8 cellular contexts compared by ENCODE assay signal in genomic region chr14:74251546-74252030, GRCh38. TPM values are rescaled to one million over a fixed set of nuclear protein-coding genes. Genes with fewer than 3 reads are reported as not detected.
DNase-seq lines count a peak whose midpoint lies in the region; ATAC-seq and TF ChIP-seq lines count a peak whose summit lies in the region.

No MANE protein-coding gene starts in this region.

- ATAC-seq in HG02938 (IDR thresholded peaks at IDR 0.05; ENCODE audit: unreplicated experiment) (peak; percentile 58), activated B cell treated with CpG ODN at 0.5 μM for 24 hours (ENCODE audit: low read depth) (peak; percentile 97), HG03039 (IDR thresholded peaks at IDR 0.05; ENCODE audit: unreplicated experiment) (no peak)

- intact Hi-C loops in activated B cell treated with CpG ODN at 0.5 μM for 24 hours (cut with micrococcal nuclease) = loop anchor here (1.0 kb wide), 2 partner anchors 34 to 140 kb away; no protein-coding TSS in a partner anchor

- no peaks in the 10 kb centered on the region for H3K36me3 Mint-ChIP-seq in activated B cell treated with CpG ODN at 0.5 μM for 24 hours (ENCODE audit: low read depth)

- H3K9me3 Mint-ChIP-seq in activated B cell treated with CpG ODN at 0.5 μM for 24 hours = no peaks in the 10 kb centered on the region

- peak overlapping the region; percentile 17 to 47 for H3K4me3 ChIP-seq in cardiac fibroblast (replicated peaks in 1 of 2; ENCODE audit: low read depth in 2 of 2, low read length in 2 of 2)

- TF ChIP-seq CTCF in GM12872 (IDR thresholded peaks at IDR 0.05; ENCODE audit: insufficient read depth, low read depth, low read length) = peak; percentile 98
- TF ChIP-seq CTCF in activated B cell treated with CpG ODN at 0.5 μM for 24 hours (IDR thresholded peaks at IDR 0.05) = peak; percentile 76
- peak; percentile 95 for TF ChIP-seq CTCF in cardiac fibroblast (IDR thresholded peaks at IDR 0.05; ENCODE audit: low read depth, low read length)

- CTCF ChIA-PET in activated B cell treated with CpG ODN at 0.5 μM for 24 hours (lab: Charles Lee) = interaction anchor here (1.0 to 1.9 kb wide), 4 partner anchors 16 to 149 kb away, joined by 3 to 10 read pairs (median 3); no protein-coding TSS in a partner anchor

- peak overlapping the region; percentile 32 for H3K4me3 Mint-ChIP-seq in activated B cell treated with CpG ODN at 0.5 μM for 24 hours

- peaks cover 33% of the 10 kb centered on the region for H3K27me3 Mint-ChIP-seq in activated B cell treated with CpG ODN at 0.5 μM for 24 hours

- DNase-seq in NCI-H2171 treated with DMSO at 0.1 percent for 48 hours (lab: John Stamatoyannopoulos, UW) (peak; percentile 76), activated B cell treated with CpG ODN at 0.5 μM for 24 hours (peak; percentile 46), cardiac fibroblast (ENCODE audit: low read depth in 2 of 2) (peak; percentile 86), kidney tubule cell (ENCODE audit: low spot score) (peak; percentile 77)
- peak in 3 of 4 experiments; percentile 42 to 58 (median 46) for DNase-seq in stimulated activated CD4-positive, alpha-beta T cell treated with anti-CD3 and anti-CD28 coated beads, Interleukin-1b, Interleukin-23, amount 100 ng/mL, for 24 hours (ENCODE audit: low read depth in 4 of 4, low spot score in 1 of 4)

- no peak overlapping the region for H3K27ac Mint-ChIP-seq in activated B cell treated with CpG ODN at 0.5 μM for 24 hours

- POLR2A ChIA-PET in activated B cell treated with CpG ODN at 0.5 μM for 24 hours (lab: Charles Lee) = no interaction called here

- H3K4me1 Mint-ChIP-seq in activated B cell treated with CpG ODN at 0.5 μM for 24 hours = peaks cover 6% of the 10 kb centered on the region

RNA-seq across cellular contexts. Expression of gene VSX2, which starts 12.3 kb away (rescaled TPM):
- not detected in 2 replicates for total RNA-seq in activated B cell treated with CpG ODN at 0.5 μM for 24 hours

RNA-seq across cellular contexts. Expression of gene ABCD4, which starts 51.1 kb away (rescaled TPM):
- 58.2 and 78.4 TPM in 2 replicates for total RNA-seq in activated B cell treated with CpG ODN at 0.5 μM for 24 hours
